In the genomic region with DNA sequence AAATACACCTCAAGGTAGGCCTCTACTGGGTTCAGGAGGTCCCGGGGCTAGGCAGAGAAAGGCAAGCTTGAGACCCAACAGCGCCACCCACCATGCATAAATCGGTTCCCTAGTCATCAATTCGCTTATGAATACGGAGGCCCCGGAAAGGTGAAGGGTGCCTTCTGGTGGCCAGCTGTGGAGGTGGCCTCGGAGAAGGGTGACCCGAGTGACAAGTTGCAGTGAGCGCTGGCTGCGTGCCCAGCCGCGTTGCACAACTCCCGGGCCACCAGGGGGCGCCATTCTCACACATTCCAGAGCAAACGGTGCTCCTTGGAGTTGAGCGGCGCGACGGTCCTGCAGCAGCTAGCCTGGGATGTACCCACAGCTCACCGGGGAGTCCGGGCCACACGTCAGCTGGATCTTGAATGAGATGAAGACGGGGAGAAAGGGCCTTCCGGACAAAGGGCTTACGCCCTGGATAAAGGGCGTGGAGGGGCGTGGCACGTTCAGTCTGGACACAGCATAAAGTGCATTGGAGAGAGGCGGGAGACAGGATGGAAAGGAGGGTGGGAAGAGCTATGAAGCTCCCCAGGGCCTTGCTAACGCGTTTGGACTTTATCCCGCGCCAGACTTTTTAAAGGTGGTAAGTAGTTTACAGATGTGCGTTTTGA, we compare ENCODE assay signal across 8 cellular contexts. TPM values are rescaled to one million over a fixed set of nuclear protein-coding genes. Genes with fewer than 3 reads are reported as not detected.
DNase-seq lines count a peak whose midpoint lies in the region; ATAC-seq and TF ChIP-seq lines count a peak whose summit lies in the region.

No MANE protein-coding gene starts in this region.

- dilution Hi-C loops in IMR-90 (cut with HindIII; ENCODE audit: low sequenced_read_pairs, unreplicated experiment): no loop called here

- no peaks in the 10 kb centered on the region for H3K79me2 ChIP-seq in OCI-LY3 (ENCODE audit: low read length)

- H3K14ac ChIP-seq in IMR-90 (replicated peaks; ENCODE audit: low read depth, low read length): peak overlapping the region; percentile 69

- H4K5ac ChIP-seq in IMR-90 (ENCODE audit: low read depth, low read length): peak overlapping the region; percentile 7

- H3K79me1 ChIP-seq in IMR-90 (ENCODE audit: low read depth in 1 of 2, low read length in 2 of 2): peaks cover 0 to 4% of the 10 kb centered on the region in 2 experiments; a peak in 2 of 4 replicates

- H2BK5ac ChIP-seq in IMR-90 (ENCODE audit: low read depth, low read length, poor library complexity, severe bottlenecking): peak overlapping the region; percentile 25

- no peaks in the 10 kb centered on the region for H3K36me3 ChIP-seq in IMR-90 (ENCODE audit: control insufficient read depth, insufficient read depth, low read length)
- no peaks in the 10 kb centered on the region for H3K36me3 ChIP-seq in OCI-LY3 (replicated peaks; ENCODE audit: low read depth, low read length)

- H3K9ac ChIP-seq in IMR-90 (ENCODE audit: low read depth, low read length) (peak overlapping the region; percentile 35), OCI-LY3 (ENCODE audit: low read length) (peak overlapping the region; percentile 74)

- in situ Hi-C loops in IMR-90 (cut with MboI; ENCODE audit: low sequenced_read_pairs): loop anchor here (10.0 kb wide), 1 partner anchor 431 kb away; no protein-coding TSS in a partner anchor

- H3K23ac ChIP-seq in IMR-90 (ENCODE audit: low read depth, low read length): no peak overlapping the region; the same call in 1 of the 2 replicates

- BruUV-seq in IMR-90 (replicated peaks; lab: Mats Ljungman, UMichigan): no TSS peak

- H3K4me2 ChIP-seq in IMR-90 (ENCODE audit: low read depth, low read length): peak overlapping the region; percentile 50
- H3K4me2 ChIP-seq in OCI-LY3 (ENCODE audit: low read length): peak overlapping the region; percentile 97

- peak; percentile 26; the same call in 1 of the 2 replicates for TF ChIP-seq POLR2A in IMR-90 (IDR thresholded peaks at IDR 0.05; ENCODE audit: low read depth, low read length)
- no peak for TF ChIP-seq POLR2A in erythroblast (IDR thresholded peaks at IDR 0.05; ENCODE audit: low read length)

- H2AFZ ChIP-seq in IMR-90 (replicated peaks; ENCODE audit: low read length, poor library complexity) (peak overlapping the region; percentile 96), OCI-LY3 (ENCODE audit: low read depth, low read length) (peak overlapping the region; percentile 86)

- no peak overlapping the region for H3K56ac ChIP-seq in IMR-90 (ENCODE audit: extremely low read depth, insufficient read depth, low read length)

- intact Hi-C loops in IMR-90 (cut with micrococcal nuclease): loop anchor here (2.0 to 5.0 kb wide), 6 partner anchors 45 to 373 kb away; a partner anchor contains a TSS

- H4K20me1 ChIP-seq in IMR-90 (ENCODE audit: insufficient read depth, low read length): no peaks in the 10 kb centered on the region
- H4K20me1 ChIP-seq in OCI-LY3 (ENCODE audit: insufficient read depth, low read length): no peaks in the 10 kb centered on the region

- no peaks in the 10 kb centered on the region for H3K9me1 ChIP-seq in IMR-90 (ENCODE audit: insufficient read depth, low read length)

- no peaks in the 10 kb centered on the region for H3K27me3 ChIP-seq in IMR-90 (ENCODE audit: control insufficient read depth, insufficient read depth, low read length)
- no peaks in the 10 kb centered on the region for H3K27me3 ChIP-seq in OCI-LY3 (ENCODE audit: low read depth, low read length)

- TF ChIP-seq CTCF in IMR-90 (conservative IDR thresholded peaks at IDR 0.05; ENCODE audit: low read depth, low read length) (peak; percentile 86), OCI-LY3 (IDR thresholded peaks at IDR 0.05; ENCODE audit: low read depth, low read length) (peak; percentile 99)

- DNase-seq in DMS153 (lab: John Stamatoyannopoulos, UW): peak; percentile 87
- peak; percentile 84 for DNase-seq in IMR-90
- DNase-seq in activated T-cell treated with anti-CD3 and anti-CD28 coated beads for 1 hour (ENCODE audit: low read depth): peak; percentile 100
- DNase-seq in erythroblast (lab: John Stamatoyannopoulos, UW): peak; percentile 96 to 98
- DNase-seq in myocyte (ENCODE audit: low read depth): peak; percentile 91
- DNase-seq in stimulated activated CD8-positive, alpha-beta memory T cell treated with anti-CD3 and anti-CD28 coated beads, Interleukin-7, amount 100 ng/mL, for 48 hours (ENCODE audit: extremely low read depth in 1 of 2, low read depth in 1 of 2): peak; percentile 94 to 96

- peak overlapping the region; percentile 65 for H3K4ac ChIP-seq in IMR-90 (ENCODE audit: low read depth, low read length)

- ATAC-seq in GM21529 (IDR thresholded peaks at IDR 0.05; ENCODE audit: unreplicated experiment) (peak; percentile 76), IMR-90 (ENCODE audit: low read depth) (peak; percentile 68)

- peak; percentile 74 for TF ChIP-seq RAD21 in IMR-90 (IDR thresholded peaks at IDR 0.05; ENCODE audit: low read length)

- peak overlapping the region; percentile 80; the same call in 1 of the 3 replicates for H2BK15ac ChIP-seq in IMR-90 (ENCODE audit: low read depth, low read length)

- H4K8ac ChIP-seq in IMR-90 (ENCODE audit: low read depth in 2 of 2, low read length in 2 of 2): peak overlapping the region; percentile 30 to 64

- peak overlapping the region; percentile 85 for H4K91ac ChIP-seq in IMR-90 (ENCODE audit: insufficient read depth, low read depth, low read length)

- CTCF ChIA-PET in IMR-90 (lab: Yijun Ruan, JAX): interaction anchor here (0.5 to 2.2 kb wide), 31 partner anchors 9 to 399 kb away, joined by 3 to 17 read pairs (median 4); a partner anchor contains a TSS

- H2BK120ac ChIP-seq in IMR-90 (ENCODE audit: low read depth, low read length): peak overlapping the region; percentile 84

- H3K9me3 ChIP-seq in IMR-90 (ENCODE audit: control insufficient read depth, insufficient read depth, low read length): no peaks in the 10 kb centered on the region
- H3K9me3 ChIP-seq in OCI-LY3 (ENCODE audit: insufficient read depth, low read length): no peaks in the 10 kb centered on the region

- H3K4me1 ChIP-seq in IMR-90 (ENCODE audit: control insufficient read depth, insufficient read depth, low read length): peaks cover 6% of the 10 kb centered on the region; the same call in 1 of the 2 replicates
- peaks cover 19% of the 10 kb centered on the region for H3K4me1 ChIP-seq in OCI-LY3 (ENCODE audit: low read length)

- H2BK20ac ChIP-seq in IMR-90 (ENCODE audit: low read depth, low read length): peak overlapping the region; percentile 72

- H3K27ac ChIP-seq in IMR-90 (ENCODE audit: insufficient read depth, low read length) (peak overlapping the region; percentile 2), OCI-LY3 (ENCODE audit: low read length) (peak overlapping the region; percentile 78)

- H2AK5ac ChIP-seq in IMR-90 (ENCODE audit: low read depth, low read length): peak overlapping the region; percentile 72; the same call in 1 of the 2 replicates

- peak overlapping the region; percentile 31 for H3K4me3 ChIP-seq in IMR-90 (ENCODE audit: insufficient read depth, low read depth, low read length)
- H3K4me3 ChIP-seq in OCI-LY3 (ENCODE audit: low read length): peak overlapping the region; percentile 92

- H2AK9ac ChIP-seq in IMR-90 (replicated peaks; ENCODE audit: low read depth, low read length, poor library complexity): peak overlapping the region; percentile 90

- 13% methylated on average over 27 of the region's 34 CpGs; no CpG with 5 or more reads in 1 of the 2 experiments for WGBS in IMR-90 (ENCODE audit: extremely low coverage in 2 of 2, insufficient read length in 1 of 2), 2 experiments

- 0 out of 2 replicates have a peak overlapping the region, but pooled peaks have one; percentile 1 for H3K18ac ChIP-seq in IMR-90 (ENCODE audit: low read depth, low read length)

- POLR2A ChIA-PET in IMR-90 (lab: Charles Lee; ENCODE audit: unreplicated experiment): interaction anchor here (0.5 kb wide), 1 partner anchor 41 kb away, joined by 3 read pairs; no protein-coding TSS in a partner anchor

TF ChIP-seq in IMR-90, 13 proteins besides CTCF, POLR2A, EP300 and RAD21:
- TF ChIP-seq CEBPB (IDR thresholded peaks at IDR 0.05; ENCODE audit: low read depth, low read length) (peak; percentile 96), SMC3 (IDR thresholded peaks at IDR 0.05; ENCODE audit: low read depth, low read length) (peak; percentile 72), CHD1 (IDR thresholded peaks at IDR 0.05; ENCODE audit: low read depth, low read length) (0 out of 2 replicates have a peak, but pooled peaks have one; percentile 49), MAZ (IDR thresholded peaks at IDR 0.05; ENCODE audit: borderline replicate concordance, low read depth, low read length) (0 out of 2 replicates have a peak, but pooled peaks have one; percentile 25), MAFK (IDR thresholded peaks at IDR 0.05; ENCODE audit: low read depth, low read length) (no peak), RCOR1 (IDR thresholded peaks at IDR 0.05; ENCODE audit: insufficient replicate concordance, low read length) (peak; percentile 44), NFE2L2 (IDR thresholded peaks at IDR 0.05; ENCODE audit: low read depth, low read length) (no peak)

RNA-seq across cellular contexts. Expression of a gene that starts 20.4 kb away (rescaled TPM):
- total RNA-seq in IMR-90 (2012; rRNA removed) (842 and 3,620 TPM in 2 replicates), myocyte (1,553 and 1,708 TPM in 2 replicates)
- 5,527 and 7,531 TPM in 2 replicates for polyA plus RNA-seq in IMR-90 (2012; rRNA removed)
- polyA plus RNA-seq in IMR-90 (2012; cell fraction: cytosol; rRNA removed): 7,585 and 16,787 TPM in 2 replicates
- polyA plus RNA-seq in IMR-90 (2012; cell fraction: nucleus; rRNA removed; ENCODE audit: low replicate concordance): 1,357 and 2,658 TPM in 2 replicates
- polyA plus RNA-seq in myocyte (2012): 4,071 TPM

RNA-seq across cellular contexts. Expression of a gene that starts 45.0 kb away (rescaled TPM):
- total RNA-seq in IMR-90 (2012; rRNA removed): 19.7 and 20.3 TPM in 2 replicates
- 15.3 and 17.6 TPM in 2 replicates for polyA plus RNA-seq in IMR-90 (2012; rRNA removed)
- polyA plus RNA-seq in IMR-90 (2012; cell fraction: cytosol; rRNA removed): 8.1 and 12.6 TPM in 2 replicates
- 7.4 and 9.4 TPM in 2 replicates for polyA plus RNA-seq in IMR-90 (2012; cell fraction: nucleus; rRNA removed; ENCODE audit: low replicate concordance)
- total RNA-seq in myocyte: 0.73 and 1.4 TPM in 2 replicates
- polyA plus RNA-seq in myocyte (2012): 2.0 TPM

RNA-seq across cellular contexts. Expression of a gene that starts 45.1 kb away (rescaled TPM):
- 108 and 118 TPM in 2 replicates for total RNA-seq in IMR-90 (2012; rRNA removed)
- polyA plus RNA-seq in IMR-90 (2012; rRNA removed): 49.6 and 49.9 TPM in 2 replicates
- 7.8 and 8.4 TPM in 2 replicates for polyA plus RNA-seq in IMR-90 (2012; cell fraction: cytosol; rRNA removed)
- polyA plus RNA-seq in IMR-90 (2012; cell fraction: nucleus; rRNA removed; ENCODE audit: low replicate concordance): 5.9 and 39.0 TPM in 2 replicates
- 74.4 and 79.6 TPM in 2 replicates for total RNA-seq in myocyte
- polyA plus RNA-seq in myocyte (2012): 73.0 TPM

Comparison
In these comparisons a context has a peak if more than half of its experiments do, and no peak if none do; other contexts are left out.
1. Peak in every context shown above with its lines: DNase-seq, ATAC-seq, H3K4me3 ChIP-seq and H3K27ac ChIP-seq.